Comparison of ENCODE assay signal across 8 cellular contexts in genomic region chr5:80204808-80205614, GRCh38. TPM values are rescaled to one million over a fixed set of nuclear protein-coding genes. Genes with fewer than 3 reads are reported as not detected.
DNase-seq lines count a peak whose midpoint lies in the region; ATAC-seq and TF ChIP-seq lines count a peak whose summit lies in the region.

No MANE protein-coding gene starts in this region.

- H3K23ac ChIP-seq in neuronal stem cell (ENCODE audit: low read depth, low read length, poor library complexity): no peak overlapping the region

- H3K9me3 ChIP-seq in effector memory CD4-positive, alpha-beta T cell (ENCODE audit: control insufficient read depth, low read length): no peaks in the 10 kb centered on the region
- H3K9me3 ChIP-seq in neuronal stem cell (replicated peaks in 1 of 2; ENCODE audit: control insufficient read depth in 2 of 2, insufficient read depth in 1 of 2, low read depth in 1 of 2, low read length in 2 of 2) (peaks cover 0 to 13% of the 10 kb centered on the region in 2 donors), HAP-1 (peaks cover 4% of the 10 kb centered on the region; the same call in 1 of the 2 replicates), gastrocnemius medialis (no peaks in the 10 kb centered on the region)

- H3F3A ChIP-seq in GM23338 (replicated peaks; ENCODE audit: low read depth): peaks cover 24% of the 10 kb centered on the region; the same call in 1 of the 2 replicates

- TF ChIP-seq POLR2A in gastrocnemius medialis (IDR thresholded peaks at IDR 0.05): no peak

- H3K36me3 Mint-ChIP-seq in GM23338 (ENCODE audit: low read depth): peaks cover 59% of the 10 kb centered on the region

- H3K9me2 ChIP-seq in GM23338 (ENCODE audit: insufficient read depth): no peaks in the 10 kb centered on the region

- intact Hi-C loops in gastrocnemius medialis (cut with DNase I; ENCODE audit: low total_unique reads): no loop called here

- H3K4me1 ChIP-seq in GM23338 (ENCODE audit: insufficient read depth) (peaks cover 3% of the 10 kb centered on the region), neuronal stem cell (ENCODE audit: control insufficient read depth in 2 of 2, insufficient read depth in 1 of 2, low read depth in 1 of 2, low read length in 2 of 2) (peaks cover 0 to 19% of the 10 kb centered on the region in 2 donors), HAP-1 (no peaks in the 10 kb centered on the region), gastrocnemius medialis (peaks cover 0 to 4% of the 10 kb centered on the region in 2 donors)
- H3K4me1 ChIP-seq in effector memory CD4-positive, alpha-beta T cell (ENCODE audit: control insufficient read depth, insufficient read depth, low read length, poor library complexity, severe bottlenecking): peaks cover 37% of the 10 kb centered on the region

- peak overlapping the region; percentile 10; the same call in 1 of the 2 replicates for H3K27ac ChIP-seq in GM23338 (ENCODE audit: low read depth)
- peak overlapping the region; percentile 38 for H3K27ac ChIP-seq in effector memory CD4-positive, alpha-beta T cell (ENCODE audit: insufficient read depth, low read length, poor library complexity, severe bottlenecking)
- peak overlapping the region; percentile 82 for H3K27ac ChIP-seq in neuronal stem cell (replicated peaks; ENCODE audit: low read length)
- no peak overlapping the region for H3K27ac ChIP-seq in gastrocnemius medialis

- no peak overlapping the region for H3K14ac ChIP-seq in neuronal stem cell (ENCODE audit: low read length)

- DNase-seq in GM23338 (ENCODE audit: low spot score) (peak; percentile 47), RPMI7951 (ENCODE audit: low read depth) (peak; percentile 26), neuronal stem cell (ENCODE audit: low spot score) (no peak), HAP-1 (ENCODE audit: low spot score in 2 of 2) (no peak), gastrocnemius medialis (no peak)
- no peak for DNase-seq in effector memory CD4-positive, alpha-beta T cell
- DNase-seq in stimulated activated CD4-positive, alpha-beta T cell treated with anti-CD3 and anti-CD28 coated beads, Interleukin-2, amount 100 ng/mL, for 24 hours: no peak

- H3K27me3 ChIP-seq in GM23338 (ENCODE audit: insufficient read depth) (no peaks in the 10 kb centered on the region), neuronal stem cell (ENCODE audit: control insufficient read depth in 3 of 3, insufficient read depth in 3 of 3, low read depth in 1 of 3, low read length in 3 of 3) (no peaks in the 10 kb centered on the region), HAP-1 (ENCODE audit: low read depth) (no peaks in the 10 kb centered on the region), gastrocnemius medialis (no peaks in the 10 kb centered on the region)
- H3K27me3 ChIP-seq in effector memory CD4-positive, alpha-beta T cell (replicated peaks; ENCODE audit: control insufficient read depth, insufficient read depth, low read length, poor library complexity, severe bottlenecking): no peaks in the 10 kb centered on the region

- ATAC-seq in GM23338: no peak
- no peak for ATAC-seq in gastrocnemius medialis
- ATAC-seq in GM19397 (IDR thresholded peaks at IDR 0.05; ENCODE audit: unreplicated experiment): no peak

- H2AFZ ChIP-seq in GM23338 (no peak overlapping the region), neuronal stem cell (ENCODE audit: low read length) (no peak overlapping the region)

- H3K27ac Mint-ChIP-seq in GM23338: no peak overlapping the region; the same call in 1 of the 2 replicates

- WGBS in neuronal stem cell (ENCODE audit: extremely low coverage in 2 of 2, insufficient read length in 2 of 2, insufficient replicate concordance in 1 of 2), 2 donors: no CpG with 5 or more reads among the region's 10 CpGs

- no peak overlapping the region for H2BK12ac ChIP-seq in neuronal stem cell (ENCODE audit: low read length)

- H4K20me1 ChIP-seq in GM23338 (replicated peaks; ENCODE audit: insufficient read depth): peaks cover 10% of the 10 kb centered on the region

- peaks cover 10% of the 10 kb centered on the region; the same call in 2 of the 3 replicates for H3K4me1 Mint-ChIP-seq in GM23338

- H3K4me3 ChIP-seq in GM23338 (no peak overlapping the region), neuronal stem cell (ENCODE audit: low read length in 2 of 2) (no peak overlapping the region), HAP-1 (no peak overlapping the region), gastrocnemius medialis (no peak overlapping the region)
- H3K4me3 ChIP-seq in effector memory CD4-positive, alpha-beta T cell (ENCODE audit: insufficient read depth, low read depth, low read length, poor library complexity, severe bottlenecking): no peak overlapping the region

- H3K4me3 Mint-ChIP-seq in GM23338: no peak overlapping the region

- TF ChIP-seq CTCF in GM23338 (conservative IDR thresholded peaks at IDR 0.05; ENCODE audit: low read depth in 2 of 2) (no peak), gastrocnemius medialis (IDR thresholded peaks at IDR 0.05 in 4 of 5, conservative IDR thresholded peaks at IDR 0.05 in 1 of 5) (no peak)

- H2AK5ac ChIP-seq in neuronal stem cell (ENCODE audit: low read depth, low read length): no peak overlapping the region

- H3K4me2 ChIP-seq in GM23338: no peak overlapping the region
- H3K4me2 ChIP-seq in neuronal stem cell (ENCODE audit: insufficient read depth, low read length, poor library complexity, severe bottlenecking): no peak overlapping the region

- peaks cover 2% of the 10 kb centered on the region for H3K27me3 Mint-ChIP-seq in GM23338 (ENCODE audit: insufficient read depth, low read depth, poor library complexity)

- no peak overlapping the region for H4K8ac ChIP-seq in neuronal stem cell (ENCODE audit: low read depth, low read length)

- peaks cover 2% of the 10 kb centered on the region for H3K79me1 ChIP-seq in neuronal stem cell (ENCODE audit: low read depth, low read length)

- in situ Hi-C loops in HAP-1 (cut with MboI; ENCODE audit: low sequenced_read_pairs) (no loop called here), gastrocnemius medialis (cut with MboI; ENCODE audit: low sequenced_read_pairs in 4 of 4) (no loop called here)

- H3K79me2 ChIP-seq in GM23338 (replicated peaks; ENCODE audit: insufficient read depth): peaks cover 95% of the 10 kb centered on the region

- H2BK15ac ChIP-seq in neuronal stem cell (ENCODE audit: low read length): no peak overlapping the region

- no peak overlapping the region for H2BK120ac ChIP-seq in neuronal stem cell (ENCODE audit: low read depth, low read length)

- no peak overlapping the region for H2BK5ac ChIP-seq in neuronal stem cell (ENCODE audit: low read length)

- H3K18ac ChIP-seq in neuronal stem cell (ENCODE audit: low read length): peak overlapping the region; percentile 16

- no peak overlapping the region for H3K9ac ChIP-seq in neuronal stem cell (ENCODE audit: low read depth, low read length, poor library complexity)

- H3K4ac ChIP-seq in neuronal stem cell (ENCODE audit: low read length): no peak overlapping the region

- no peak overlapping the region for H4K91ac ChIP-seq in neuronal stem cell (ENCODE audit: low read depth, low read length, poor library complexity)

- peaks cover 20% of the 10 kb centered on the region for H3K36me3 ChIP-seq in GM23338 (ENCODE audit: insufficient read depth)
- peaks cover 29% of the 10 kb centered on the region for H3K36me3 ChIP-seq in effector memory CD4-positive, alpha-beta T cell (ENCODE audit: control insufficient read depth, insufficient read depth, low read length)
- H3K36me3 ChIP-seq in neuronal stem cell (replicated peaks in 1 of 2; ENCODE audit: control insufficient read depth in 2 of 2, insufficient read depth in 2 of 2, low read length in 2 of 2): peaks cover 2 to 9% of the 10 kb centered on the region in 2 donors
- H3K36me3 ChIP-seq in HAP-1 (replicated peaks): no peaks in the 10 kb centered on the region
- no peaks in the 10 kb centered on the region for H3K36me3 ChIP-seq in gastrocnemius medialis

- peaks cover 23% of the 10 kb centered on the region; the same call in 2 of the 3 replicates for H3K9me3 Mint-ChIP-seq in GM23338

TF ChIP-seq in GM23338, 12 proteins besides CTCF, POLR2A, EP300 and RAD21 (continues in another document):
- TF ChIP-seq, protein P1, sequence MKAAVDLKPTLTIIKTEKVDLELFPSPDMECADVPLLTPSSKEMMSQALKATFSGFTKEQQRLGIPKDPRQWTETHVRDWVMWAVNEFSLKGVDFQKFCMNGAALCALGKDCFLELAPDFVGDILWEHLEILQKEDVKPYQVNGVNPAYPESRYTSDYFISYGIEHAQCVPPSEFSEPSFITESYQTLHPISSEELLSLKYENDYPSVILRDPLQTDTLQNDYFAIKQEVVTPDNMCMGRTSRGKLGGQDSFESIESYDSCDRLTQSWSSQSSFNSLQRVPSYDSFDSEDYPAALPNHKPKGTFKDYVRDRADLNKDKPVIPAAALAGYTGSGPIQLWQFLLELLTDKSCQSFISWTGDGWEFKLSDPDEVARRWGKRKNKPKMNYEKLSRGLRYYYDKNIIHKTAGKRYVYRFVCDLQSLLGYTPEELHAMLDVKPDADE (IDR thresholded peaks at IDR 0.05): no peak
- TF ChIP-seq ZNF114 (CRISPR knock-in tag; IDR thresholded peaks at IDR 0.05) (no peak), ZNF331 (CRISPR knock-in tag; IDR thresholded peaks at IDR 0.05; ENCODE audit: low read depth) (no peak), JUNB (IDR thresholded peaks at IDR 0.05; ENCODE audit: unreplicated experiment) (no peak), POLR2AphosphoS5 (IDR thresholded peaks at IDR 0.05; ENCODE audit: low read depth) (no peak), STAT1 (IDR thresholded peaks at IDR 0.05; ENCODE audit: unreplicated experiment) (no peak)

RNA-seq across cellular contexts. Expression of gene SERINC5, which starts 50.8 kb away (rescaled TPM):
- total RNA-seq in GM23338 (2014; rRNA removed; shearing (Covaris generic)): 101 and 107 TPM in 2 replicates
- 32.3 and 34.0 TPM in 2 replicates for polyA plus RNA-seq in GM23338 (2016; fragmentation: Nextera tagmentation; extraction: Ambion mirVana)
- total RNA-seq in RPMI7951 (2014; rRNA removed; shearing (Covaris generic)): 2.5 and 3.0 TPM in 2 replicates
- 29.3 TPM for polyA plus RNA-seq in neuronal stem cell (2013, experiment 1 of 2)
- 30.3 TPM for polyA plus RNA-seq in neuronal stem cell (2013, experiment 2 of 2)
- total RNA-seq in gastrocnemius medialis: 1 to 10 TPM; 1.4 to 5.3 (median 3.0) TPM

Comparison
In these comparisons a context has a peak if more than half of its experiments do, and no peak if none do; other contexts are left out.
1. DNase-seq: peak in GM23338 (single experiment) and RPMI7951 (single experiment); none in effector memory CD4-positive, alpha-beta T cell (0 of 3), neuronal stem cell (single experiment), stimulated activated CD4-positive, alpha-beta T cell treated with anti-CD3 and anti-CD28 coated beads, Interleukin-2, amount 100 ng/mL, for 24 hours (0 of 2), HAP-1 (0 of 2) and gastrocnemius medialis (0 of 2).
2. H3K27ac ChIP-seq: peak in GM23338 (single experiment), effector memory CD4-positive, alpha-beta T cell (single experiment) and neuronal stem cell (single experiment); none in gastrocnemius medialis (0 of 4).
3. RNA of gene SERINC5, which starts 50.8 kb away (total RNA-seq): 101 to 107 TPM in GM23338; 1.4 to 5.3 TPM in gastrocnemius medialis and 2.5 to 3.0 TPM in RPMI7951; every median in the first group is over 10 times any median in the second.